In genomic region chr3:138675393-138675792, GRCh38 we compare ENCODE assay signal across 17 cellular contexts.
DNase-seq lines count a peak whose midpoint lies in the region; ATAC-seq and TF ChIP-seq lines count a peak whose summit lies in the region.
"Had no signal": no experiment of that assay in that cellular context is flagged by ENCODE, and none has a peak within 500 bp of the region (broad histone marks: within the 10 kb centered on the region; RNA-seq: fewer than 3 reads in every experiment).

No MANE protein-coding gene starts in this region.

- no peak overlapping the region for H3K27ac Mint-ChIP-seq in WTC11

- ATAC-seq in WTC11 (no peak), GM21786 (IDR thresholded peaks at IDR 0.05; ENCODE audit: unreplicated experiment) (no peak)

- peaks cover 30% of the 10 kb centered on the region for H3K36me3 Mint-ChIP-seq in WTC11

- peaks cover 21% of the 10 kb centered on the region for H3K4me1 Mint-ChIP-seq in WTC11

- H3K4me3 ChIP-seq in fibroblast of mammary gland (ENCODE audit: control insufficient read depth, low read depth, low read length) = no peak overlapping the region
- H3K4me3 ChIP-seq: dorsolateral prefrontal cortex, sigmoid colon had no signal

- DNase-seq in EL (peak; percentile 3), Kasumi-1 (lab: John Stamatoyannopoulos, UW) (peak; percentile 21 to 30), WTC11 (ENCODE audit: low spot score) (no peak), fibroblast of mammary gland (ENCODE audit: low read depth) (peak; percentile 44), NCI-H2227 treated with DMSO at 0.1 percent for 48 hours (lab: John Stamatoyannopoulos, UW) (no peak)
- no peak for DNase-seq in activated CD4-positive, alpha-beta T cell treated with anti-CD3 and anti-CD28 coated beads for 48 hours
- DNase-seq in stimulated activated CD4-positive, alpha-beta T cell treated with anti-CD3 and anti-CD28 coated beads, Interleukin-4, amount 100 ng/mL, for 4 hours = no peak
- DNase-seq: activated effector memory CD4-positive, alpha-beta T cell treated with Interleukin-2 at 50 U/mL for 16 hours; aorta; dorsolateral prefrontal cortex; NCI-H1436; NCI-H446 treated with DMSO at 0.1 percent for 48 hours; sigmoid colon; stimulated activated CD4-positive, alpha-beta T cell treated with anti-CD3 and anti-CD28 coated beads, Interleukin-2, amount 100 ng/mL, for 48 hours; stimulated activated CD8-positive, alpha-beta memory T cell treated with anti-CD3 and anti-CD28 coated beads, Interleukin-4, amount 100 ng/mL, for 48 hours; WERI-Rb-1 had no signal

- TF ChIP-seq CTCF in WTC11 (IDR thresholded peaks at IDR 0.05) (no peak), fibroblast of mammary gland (conservative IDR thresholded peaks at IDR 0.05; ENCODE audit: control insufficient read depth, insufficient read depth, low read depth, low read length) (no peak)

- CTCF ChIA-PET in WTC11 (lab: Charles Lee) = interaction anchor here (0.6 kb wide), 1 partner anchor 240 kb away, joined by 3 read pairs; no protein-coding TSS in a partner anchor

- H3K27me3 Mint-ChIP-seq in WTC11 (ENCODE audit: low read depth) = no peaks in the 10 kb centered on the region

- peaks cover 20% of the 10 kb centered on the region for H3K9me3 Mint-ChIP-seq in WTC11

- H3K4me3 Mint-ChIP-seq in WTC11 = no peak overlapping the region

- POLR2A ChIA-PET in WTC11 (lab: Charles Lee) = no interaction called here

TF ChIP-seq in WTC11, 78 proteins besides CTCF, POLR2A, EP300 and RAD21:
- TF ChIP-seq ZNF317 (CRISPR knock-in tag; IDR thresholded peaks at IDR 0.05; ENCODE audit: borderline replicate concordance, low read depth) = peak; percentile 93
- no peak for TF ChIP-seq ZNF121 (CRISPR knock-in tag; IDR thresholded peaks at IDR 0.05)

Comparison
In these comparisons a context has a peak if more than half of its experiments do, and no peak if none do; other contexts are left out.
1. DNase-seq: peak in EL (single experiment), Kasumi-1 (2 of 2) and fibroblast of mammary gland (single experiment); none in WTC11 (single experiment), NCI-H2227 treated with DMSO at 0.1 percent for 48 hours (single experiment), activated CD4-positive, alpha-beta T cell treated with anti-CD3 and anti-CD28 coated beads for 48 hours (single experiment) and stimulated activated CD4-positive, alpha-beta T cell treated with anti-CD3 and anti-CD28 coated beads, Interleukin-4, amount 100 ng/mL, for 4 hours (0 of 2).